In the genomic region with DNA sequence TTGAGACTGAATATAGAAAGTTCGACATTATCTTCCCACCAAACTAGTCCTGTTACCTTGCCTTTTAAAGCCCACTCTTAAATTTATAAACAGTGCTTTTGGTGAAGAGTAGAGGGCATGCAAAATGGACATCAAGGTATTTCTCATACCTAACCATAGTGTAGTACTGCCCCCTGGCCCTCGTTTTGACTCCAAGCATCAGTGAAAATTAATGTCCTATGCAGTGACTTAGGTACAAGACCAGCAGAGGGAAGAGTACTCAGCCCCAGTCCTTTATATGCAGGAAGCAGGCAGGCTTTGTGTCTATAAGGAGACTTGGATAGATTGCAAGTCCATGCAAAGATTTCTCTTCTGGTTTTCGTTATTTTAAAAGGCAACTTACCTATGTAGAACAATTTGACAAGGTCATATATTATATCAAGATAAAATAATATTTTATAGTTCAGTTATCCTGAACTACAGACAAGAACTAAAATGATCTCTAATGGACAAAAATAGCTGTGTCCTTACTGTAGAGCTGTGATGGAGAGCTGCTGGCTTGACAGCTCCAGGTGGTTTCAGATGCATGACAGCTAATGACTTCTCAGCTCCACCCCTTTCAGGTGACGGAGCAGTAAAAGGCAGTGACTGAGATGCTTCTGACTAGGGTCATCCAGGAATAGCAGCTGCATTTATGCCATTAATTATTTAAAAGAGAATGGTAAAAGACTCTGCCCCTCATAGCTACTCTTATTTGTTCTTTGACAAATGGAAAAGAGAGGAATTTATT, we compare ENCODE assay signal across 12 cellular contexts.
DNase-seq lines count a peak whose midpoint lies in the region; ATAC-seq and TF ChIP-seq lines count a peak whose summit lies in the region.
"Had no signal": no experiment of that assay in that cellular context is flagged by ENCODE, and none has a peak within 500 bp of the region (broad histone marks: within the 10 kb centered on the region; RNA-seq: fewer than 3 reads in every experiment).

No MANE protein-coding gene starts in this region.

- no peak for TF ChIP-seq POLR2A in upper lobe of left lung (IDR thresholded peaks at IDR 0.05)

- 50 to 58% methylated on average over 4 of the region's 4 CpGs for WGBS in upper lobe of left lung, 2 donors

- H3K9me3 ChIP-seq in upper lobe of left lung, result no peaks in the 10 kb centered on the region
- H3K9me3 ChIP-seq: gastrocnemius medialis, thyroid gland had no signal

- no peaks in the 10 kb centered on the region for H3K27me3 ChIP-seq in upper lobe of left lung
- H3K27me3 ChIP-seq: gastrocnemius medialis, thyroid gland had no signal

- no peaks in the 10 kb centered on the region for H3K36me3 Mint-ChIP-seq in WTC11
- H3K36me3 Mint-ChIP-seq in effector memory CD8-positive, alpha-beta T cell (ENCODE audit: insufficient read depth), result no peaks in the 10 kb centered on the region

- DNase-seq in NCI-H2171 treated with DMSO at 0.1 percent for 48 hours (lab: John Stamatoyannopoulos, UW) (peak; percentile 67), NCI-H2171 (lab: John Stamatoyannopoulos, UW) (no peak), NCI-H2081 (lab: John Stamatoyannopoulos, UW) (peak; percentile 76 to 84), WTC11 (ENCODE audit: low spot score) (peak; percentile 40), retina (peak; percentile 36), CD1c-positive myeloid dendritic cell (ENCODE audit: extremely low spot score) (no peak), upper lobe of left lung (no peak)
- no peak for DNase-seq in effector memory CD8-positive, alpha-beta T cell
- DNase-seq: gastrocnemius medialis, GM23248, thyroid gland had no signal

- CTCF ChIA-PET in WTC11 (lab: Charles Lee), result interaction anchor here (0.8 to 1.7 kb wide), 10 partner anchors 12 to 575 kb away, joined by 3 to 7 read pairs (median 3); no protein-coding TSS in a partner anchor

- H3K27ac ChIP-seq in upper lobe of left lung, result no peak overlapping the region
- H3K27ac ChIP-seq: gastrocnemius medialis, GM23248, SK-N-MC, thyroid gland had no signal

- H3K4me3 ChIP-seq in upper lobe of left lung, result no peak overlapping the region
- H3K4me3 ChIP-seq: gastrocnemius medialis, GM23248, SK-N-MC, thyroid gland had no signal

- no peak overlapping the region for H3K27ac Mint-ChIP-seq in WTC11
- no peak overlapping the region for H3K27ac Mint-ChIP-seq in effector memory CD8-positive, alpha-beta T cell

- POLR2A ChIA-PET in WTC11 (lab: Charles Lee), result no interaction called here

- peaks cover 9% of the 10 kb centered on the region for H3K9me3 Mint-ChIP-seq in WTC11
- peaks cover 9 to 14% of the 10 kb centered on the region in 2 donors for H3K9me3 Mint-ChIP-seq in effector memory CD8-positive, alpha-beta T cell

- no peak for TF ChIP-seq CTCF in WTC11 (IDR thresholded peaks at IDR 0.05)
- TF ChIP-seq CTCF in upper lobe of left lung (IDR thresholded peaks at IDR 0.05), result peak in 1 of 6 experiments; percentile 17

- no peaks in the 10 kb centered on the region for H3K4me1 ChIP-seq in upper lobe of left lung
- H3K4me1 ChIP-seq: gastrocnemius medialis, thyroid gland had no signal

- no peaks in the 10 kb centered on the region for H3K4me1 Mint-ChIP-seq in WTC11
- no peaks in the 10 kb centered on the region for H3K4me1 Mint-ChIP-seq in effector memory CD8-positive, alpha-beta T cell (ENCODE audit: low read depth in 2 of 2)

- no peaks in the 10 kb centered on the region for H3K36me3 ChIP-seq in upper lobe of left lung
- H3K36me3 ChIP-seq: gastrocnemius medialis, thyroid gland had no signal

- no peak overlapping the region for H3K4me3 Mint-ChIP-seq in WTC11
- no peak overlapping the region for H3K4me3 Mint-ChIP-seq in effector memory CD8-positive, alpha-beta T cell

- ATAC-seq in WTC11, result peak; percentile 95
- ATAC-seq in effector memory CD8-positive, alpha-beta T cell (replicated peaks), result no peak
- ATAC-seq in upper lobe of left lung (ENCODE audit: low FRiP score in 2 of 2), result no peak
- ATAC-seq: gastrocnemius medialis had no signal

- no peaks in the 10 kb centered on the region for H3K27me3 Mint-ChIP-seq in WTC11 (ENCODE audit: low read depth)
- H3K27me3 Mint-ChIP-seq in effector memory CD8-positive, alpha-beta T cell, result no peaks in the 10 kb centered on the region

- no peak for TF ChIP-seq EP300 in upper lobe of left lung (IDR thresholded peaks at IDR 0.05)

TF ChIP-seq in WTC11, 78 proteins besides CTCF, POLR2A, EP300 and RAD21:
- TF ChIP-seq MXD4 (CRISPR knock-in tag; IDR thresholded peaks at IDR 0.05; ENCODE audit: borderline replicate concordance), result no peak
- TF ChIP-seq TEAD1 (CRISPR knock-in tag; IDR thresholded peaks at IDR 0.05), result no peak
TF ChIP-seq in WTC11: peak in this region for 0.

Comparison
In these comparisons a context has a peak if more than half of its experiments do, and no peak if none do; other contexts are left out.
1. DNase-seq: peak in NCI-H2171 treated with DMSO at 0.1 percent for 48 hours (single experiment), NCI-H2081 (2 of 2), WTC11 (single experiment) and retina (single experiment); none in NCI-H2171 (single experiment), effector memory CD8-positive, alpha-beta T cell (0 of 3), CD1c-positive myeloid dendritic cell (single experiment) and upper lobe of left lung (0 of 2).